Comparison of ENCODE assay signal across 25 cellular contexts in genomic region chr1:234108921-234109320, GRCh38.
DNase-seq lines count a peak whose midpoint lies in the region; ATAC-seq and TF ChIP-seq lines count a peak whose summit lies in the region.
"Had no signal": no experiment of that assay in that cellular context is flagged by ENCODE, and none has a peak within 500 bp of the region (broad histone marks: within the 10 kb centered on the region; RNA-seq: fewer than 3 reads in every experiment).

No MANE protein-coding gene starts in this region.

- H3K4me3 ChIP-seq in NB4 (ENCODE audit: low read depth, low read length) = no peak overlapping the region
- H3K4me3 ChIP-seq in hepatocyte = no peak overlapping the region
- no peak overlapping the region for H3K4me3 ChIP-seq in SK-N-SH (ENCODE audit: low read depth in 2 of 2, low read length in 1 of 2)
- H3K4me3 ChIP-seq: colonic mucosa, suprapubic skin, uterus had no signal

- no peaks in the 10 kb centered on the region for H3K9me2 ChIP-seq in hepatocyte (replicated peaks; ENCODE audit: insufficient read depth)
- no peaks in the 10 kb centered on the region for H3K9me2 ChIP-seq in SK-N-SH

- peak; percentile 92 for DNase-seq in COLO829 (ENCODE audit: low spot score)
- peak; percentile 14 for DNase-seq in NB4 (ENCODE audit: low read depth)
- peak; percentile 31 for DNase-seq in amniotic epithelial cell (ENCODE audit: low read depth)
- peak; percentile 19 for DNase-seq in hepatocyte (ENCODE audit: low spot score)
- no peak for DNase-seq in SK-N-SH
- no peak for DNase-seq in activated T-helper 2 cell treated with anti-CD3 and anti-CD28 coated beads, Interferon-gamma antibody, Interleukin-2, Interleukin-4, amounts not matched to agents 10 μg/mL and 5 μg/mL and 100 μg/mL, durations not matched to agents 14 hours and 24 hours and 36 hours (ENCODE audit: low spot score)
- DNase-seq in NCI-H1436 (lab: John Stamatoyannopoulos, UW) = no peak
- DNase-seq: ACHN; activated CD4-positive, alpha-beta T cell treated with anti-CD3 and anti-CD28 coated beads for 4 hours; colonic mucosa; DMS 273 treated with DMSO at 0.1 percent for 48 hours; hippocampal formation; NCI-H1092; NCI-H2029; NCI-H524 treated with DMSO at 0.1 percent for 48 hours; occipital lobe; right cardiac atrium; SHP77; T-cell; uterus had no signal

- H3K9ac ChIP-seq in SK-N-SH = no peak overlapping the region

- H3K9me3 Mint-ChIP-seq in activated T-helper 2 cell treated with anti-CD3 and anti-CD28 coated beads, Interferon-gamma antibody, Interleukin-2, Interleukin-4, amounts not matched to agents 10 μg/mL and 5 μg/mL and 100 μg/mL, durations not matched to agents 14 hours and 24 hours and 36 hours = no peaks in the 10 kb centered on the region

- no peak for TF ChIP-seq RAD21 in SK-N-SH (IDR thresholded peaks at IDR 0.05; ENCODE audit: low read length)

- no peak for TF ChIP-seq EP300 in SK-N-SH (IDR thresholded peaks at IDR 0.05; ENCODE audit: borderline replicate concordance in 1 of 2, low read depth in 1 of 2, low read length in 1 of 2)

- no peaks in the 10 kb centered on the region for H3K4me1 Mint-ChIP-seq in activated T-helper 2 cell treated with anti-CD3 and anti-CD28 coated beads, Interferon-gamma antibody, Interleukin-2, Interleukin-4, amounts not matched to agents 10 μg/mL and 5 μg/mL and 100 μg/mL, durations not matched to agents 14 hours and 24 hours and 36 hours (ENCODE audit: low read depth)
- H3K4me1 Mint-ChIP-seq: brain, T-cell had no signal

- H3K4me1 ChIP-seq in hepatocyte (ENCODE audit: insufficient read depth) = no peaks in the 10 kb centered on the region
- no peaks in the 10 kb centered on the region for H3K4me1 ChIP-seq in SK-N-SH (ENCODE audit: control insufficient read depth in 1 of 2, insufficient read depth in 2 of 2, low read depth in 1 of 2, low read length in 1 of 2)
- H3K4me1 ChIP-seq: colonic mucosa, suprapubic skin, uterus had no signal

- no peak overlapping the region for H3K27ac ChIP-seq in hepatocyte
- no peak overlapping the region for H3K27ac ChIP-seq in SK-N-SH (ENCODE audit: low read depth in 2 of 2, low read length in 1 of 2)
- H3K27ac ChIP-seq: C4-2B, colonic mucosa, suprapubic skin, uterus had no signal

- no peak for TF ChIP-seq POLR2A in NB4 (IDR thresholded peaks at IDR 0.05; ENCODE audit: extremely low read depth, insufficient read length)

- H3K36me3 ChIP-seq in hepatocyte (replicated peaks; ENCODE audit: insufficient read depth, low read depth) (no peaks in the 10 kb centered on the region), SK-N-SH (replicated peaks in 1 of 2; ENCODE audit: control insufficient read depth in 1 of 2, insufficient read depth in 2 of 2, low read length in 1 of 2) (no peaks in the 10 kb centered on the region)
- H3K36me3 ChIP-seq: colonic mucosa, suprapubic skin, uterus had no signal

- intact Hi-C loops in activated T-helper 2 cell treated with anti-CD3 and anti-CD28 coated beads, Interferon-gamma antibody, Interleukin-2, Interleukin-4, amounts not matched to agents 10 μg/mL and 5 μg/mL and 100 μg/mL, durations not matched to agents 14 hours and 24 hours and 36 hours (cut with micrococcal nuclease) = no loop called here

- 68% methylated on average over 3 of the region's 3 CpGs for WGBS in hepatocyte (ENCODE audit: low lambda C conversion rate, missing lambda C conversion rate)
- WGBS in SK-N-SH (ENCODE audit: low lambda C conversion rate) = 63% methylated on average over 3 of the region's 3 CpGs

- no peaks in the 10 kb centered on the region for H3F3A ChIP-seq in SK-N-SH (replicated peaks; ENCODE audit: insufficient read depth)

- CTCF ChIA-PET in SK-N-SH (lab: Yijun Ruan, JAX) = interaction anchor here (1.0 to 3.8 kb wide), 5 partner anchors 12 to 669 kb away, joined by 3 to 63 read pairs (median 3); partner anchors contain the start of gene SLC35F3

- H3K27me3 ChIP-seq in hepatocyte (no peaks in the 10 kb centered on the region), SK-N-SH (ENCODE audit: insufficient read depth) (no peaks in the 10 kb centered on the region)
- H3K27me3 ChIP-seq: colonic mucosa had no signal

- ATAC-seq in GM21576 (IDR thresholded peaks at IDR 0.05; ENCODE audit: unreplicated experiment) = no peak
- ATAC-seq: right cardiac atrium, T-cell had no signal

- H3K27me3 Mint-ChIP-seq in activated T-helper 2 cell treated with anti-CD3 and anti-CD28 coated beads, Interferon-gamma antibody, Interleukin-2, Interleukin-4, amounts not matched to agents 10 μg/mL and 5 μg/mL and 100 μg/mL, durations not matched to agents 14 hours and 24 hours and 36 hours (ENCODE audit: low read depth) = peaks cover 10% of the 10 kb centered on the region

- no peak overlapping the region for H3K4me2 ChIP-seq in hepatocyte
- H3K4me2 ChIP-seq in SK-N-SH = no peak overlapping the region

- H4K20me1 ChIP-seq in hepatocyte (ENCODE audit: insufficient read depth, poor library complexity, severe bottlenecking) = no peaks in the 10 kb centered on the region
- H4K20me1 ChIP-seq in SK-N-SH (ENCODE audit: insufficient read depth) = no peaks in the 10 kb centered on the region

- H2AFZ ChIP-seq in hepatocyte = no peak overlapping the region
- H2AFZ ChIP-seq in SK-N-SH (ENCODE audit: low read depth) = no peak overlapping the region

- H3K27ac Mint-ChIP-seq in activated T-helper 2 cell treated with anti-CD3 and anti-CD28 coated beads, Interferon-gamma antibody, Interleukin-2, Interleukin-4, amounts not matched to agents 10 μg/mL and 5 μg/mL and 100 μg/mL, durations not matched to agents 14 hours and 24 hours and 36 hours = no peak overlapping the region
- H3K27ac Mint-ChIP-seq: activated naive CD8-positive, alpha-beta T cell; brain; T-cell had no signal

- no peak for TF ChIP-seq CTCF in NB4 (IDR thresholded peaks at IDR 0.05; ENCODE audit: low read depth, low read length)
- TF ChIP-seq CTCF in hepatocyte (IDR thresholded peaks at IDR 0.05; ENCODE audit: poor library complexity) = no peak
- TF ChIP-seq CTCF in SK-N-SH (IDR thresholded peaks at IDR 0.05) = no peak

- no peaks in the 10 kb centered on the region for H3K9me3 ChIP-seq in hepatocyte (ENCODE audit: low read depth)
- no peaks in the 10 kb centered on the region for H3K9me3 ChIP-seq in SK-N-SH
- H3K9me3 ChIP-seq: colonic mucosa, suprapubic skin, uterus had no signal

- H3K4me3 Mint-ChIP-seq in activated T-helper 2 cell treated with anti-CD3 and anti-CD28 coated beads, Interferon-gamma antibody, Interleukin-2, Interleukin-4, amounts not matched to agents 10 μg/mL and 5 μg/mL and 100 μg/mL, durations not matched to agents 14 hours and 24 hours and 36 hours (ENCODE audit: low read depth) = no peak overlapping the region
- H3K4me3 Mint-ChIP-seq: activated naive CD8-positive, alpha-beta T cell; brain; T-cell had no signal

- H3K36me3 Mint-ChIP-seq in activated T-helper 2 cell treated with anti-CD3 and anti-CD28 coated beads, Interferon-gamma antibody, Interleukin-2, Interleukin-4, amounts not matched to agents 10 μg/mL and 5 μg/mL and 100 μg/mL, durations not matched to agents 14 hours and 24 hours and 36 hours (ENCODE audit: low read depth) = no peaks in the 10 kb centered on the region
- H3K36me3 Mint-ChIP-seq: activated naive CD8-positive, alpha-beta T cell; brain; T-cell had no signal

- POLR2A ChIA-PET in SK-N-SH (lab: Yijun Ruan, JAX) = no interaction called here

- H3K79me2 ChIP-seq in hepatocyte (no peaks in the 10 kb centered on the region), SK-N-SH (ENCODE audit: insufficient read depth) (no peaks in the 10 kb centered on the region)

TF ChIP-seq in SK-N-SH, 30 proteins besides CTCF, POLR2A, EP300 and RAD21 (continues in another document):
- TF ChIP-seq SIN3A (IDR thresholded peaks at IDR 0.05; ENCODE audit: borderline replicate concordance, low read depth, low read length) (no peak), MXI1 (IDR thresholded peaks at IDR 0.05; ENCODE audit: low read depth, low read length) (no peak), NFIC (IDR thresholded peaks at IDR 0.05; ENCODE audit: borderline replicate concordance) (no peak), TEAD4 (IDR thresholded peaks at IDR 0.05; ENCODE audit: borderline replicate concordance, insufficient read depth) (no peak), TCF12 (IDR thresholded peaks at IDR 0.05) (no peak), ELF1 (IDR thresholded peaks at IDR 0.05) (no peak), FOXJ3 (CRISPR knock-in tag; IDR thresholded peaks at IDR 0.05) (no peak), GABPA (IDR thresholded peaks at IDR 0.05; ENCODE audit: low read depth) (no peak), FOXM1 (IDR thresholded peaks at IDR 0.05; ENCODE audit: low read depth) (no peak), NRF1 (IDR thresholded peaks at IDR 0.05; ENCODE audit: low read depth, low read length) (no peak), PBX3 (IDR thresholded peaks at IDR 0.05) (no peak), EZH2phosphoT487 (IDR thresholded peaks at IDR 0.05; ENCODE audit: borderline replicate concordance, low read depth) (no peak), USF2 (IDR thresholded peaks at IDR 0.05; ENCODE audit: borderline replicate concordance, low read depth, low read length) (no peak), IRF3 (IDR thresholded peaks at IDR 0.05; ENCODE audit: low read depth, low read length) (no peak)

Comparison
In these comparisons a context has a peak if more than half of its experiments do, and no peak if none do; other contexts are left out.
1. DNase-seq: peak in COLO829 (single experiment), NB4 (single experiment), amniotic epithelial cell (single experiment) and hepatocyte (single experiment); none in SK-N-SH (single experiment), activated T-helper 2 cell treated with anti-CD3 and anti-CD28 coated beads, Interferon-gamma antibody, Interleukin-2, Interleukin-4, amounts not matched to agents 10 μg/mL and 5 μg/mL and 100 μg/mL, durations not matched to agents 14 hours and 24 hours and 36 hours (single experiment) and NCI-H1436 (single experiment).